In the genomic region with DNA sequence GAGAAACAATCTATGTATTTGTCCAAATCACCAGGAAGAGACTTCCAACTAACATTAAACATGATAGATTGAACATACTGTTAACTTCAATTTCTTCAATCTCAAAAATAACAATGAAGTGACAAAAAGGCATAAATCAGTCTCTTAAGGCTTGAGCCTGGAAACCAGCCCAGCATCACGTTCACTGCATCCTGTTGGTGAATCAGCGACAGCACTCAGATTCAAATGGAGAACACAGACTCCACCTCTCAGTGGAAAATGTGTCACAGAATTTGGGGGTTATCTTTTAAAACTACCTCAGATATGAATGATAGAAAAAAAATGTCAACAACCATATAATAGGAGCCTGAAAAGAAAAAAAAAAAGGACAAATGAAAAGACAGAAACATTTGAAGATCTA, we compare ENCODE assay signal across 11 cellular contexts.
A peak's percentile ranks its signal among the peaks of the same experiment; 100 is the strongest.
DNase-seq lines count a peak whose midpoint lies in the region; ATAC-seq, FAIRE-seq and TF ChIP-seq lines count a peak whose summit lies in the region.
"Had no signal": no experiment of that assay in that cellular context is flagged by ENCODE, and none has a peak within 500 bp of the region (broad histone marks: within the 10 kb centered on the region; RNA-seq: fewer than 3 reads in every experiment).

No MANE protein-coding gene starts in this region.

- no peak for TF ChIP-seq POLR2A in A549 (IDR thresholded peaks at IDR 0.05; ENCODE audit: low read length)

- ATAC-seq in A549 (no peak), GM19023 (IDR thresholded peaks at IDR 0.05; ENCODE audit: unreplicated experiment) (no peak)

- H3K79me2 ChIP-seq in SK-N-SH (ENCODE audit: insufficient read depth) (no peaks in the 10 kb centered on the region), MM.1S (ENCODE audit: low read length) (no peaks in the 10 kb centered on the region)

- FAIRE-seq in A549 (lab: Jason Lieb, UNC): peak; percentile 72

- H3K9me2 ChIP-seq in SK-N-SH (no peaks in the 10 kb centered on the region), MM.1S (replicated peaks; ENCODE audit: insufficient read depth, low read length) (no peaks in the 10 kb centered on the region; the same call in 1 of the 2 replicates)

- H3F3A ChIP-seq in SK-N-SH (replicated peaks; ENCODE audit: insufficient read depth): peaks cover 16% of the 10 kb centered on the region
- H3F3A ChIP-seq in MM.1S (ENCODE audit: insufficient read depth, low read length): no peaks in the 10 kb centered on the region

- POLR2A ChIA-PET in A549 (lab: Yijun Ruan, JAX) (no interaction called here), SK-N-SH (lab: Yijun Ruan, JAX) (no interaction called here)

- no peak overlapping the region for H2AFZ ChIP-seq in SK-N-SH (ENCODE audit: low read depth)
- H2AFZ ChIP-seq in MM.1S (ENCODE audit: low read length): no peak overlapping the region

- intact Hi-C loops in dorsolateral prefrontal cortex (cut with DNase I): no loop called here

- peak; percentile 27 to 57 for DNase-seq in A549 (ENCODE audit: low read depth in 1 of 2, low spot score in 1 of 2)
- peak; percentile 88 for DNase-seq in EH (ENCODE audit: low read depth)
- DNase-seq in SK-N-SH: no peak
- DNase-seq in fibroblast of mammary gland (ENCODE audit: low read depth): peak; percentile 86
- no peak for DNase-seq in NCI-H2171 treated with DMSO at 0.1 percent for 48 hours (lab: John Stamatoyannopoulos, UW)
- no peak for DNase-seq in dorsolateral prefrontal cortex
- no peak for DNase-seq in MM.1S
- DNase-seq: Caco-2, head of caudate nucleus, substantia nigra had no signal

- no peaks in the 10 kb centered on the region for H4K20me1 ChIP-seq in SK-N-SH (ENCODE audit: insufficient read depth)
- H4K20me1 ChIP-seq in MM.1S (ENCODE audit: insufficient read depth, low read length): no peaks in the 10 kb centered on the region

- CTCF ChIA-PET in A549 (lab: Yijun Ruan, JAX): interaction anchor here (0.6 kb wide), 1 partner anchor 202 kb away, joined by 3 read pairs; no protein-coding TSS in a partner anchor
- CTCF ChIA-PET in SK-N-SH (lab: Yijun Ruan, JAX): no interaction called here

- TF ChIP-seq CTCF in A549 (IDR thresholded peaks at IDR 0.05): no peak
- no peak for TF ChIP-seq CTCF in SK-N-SH (IDR thresholded peaks at IDR 0.05)
- TF ChIP-seq CTCF in fibroblast of mammary gland (conservative IDR thresholded peaks at IDR 0.05; ENCODE audit: control insufficient read depth, insufficient read depth, low read depth, low read length): no peak
- TF ChIP-seq CTCF in dorsolateral prefrontal cortex (IDR thresholded peaks at IDR 0.05 in 54 of 56, conservative IDR thresholded peaks at IDR 0.05 in 2 of 56; ENCODE audit: low read depth in 1 of 56, partially characterized antibody in 56 of 56): no peak
- no peak for TF ChIP-seq CTCF in MM.1S (IDR thresholded peaks at IDR 0.05; ENCODE audit: low read length)

- H3K9ac ChIP-seq in SK-N-SH: no peak overlapping the region
- H3K9ac ChIP-seq in MM.1S (ENCODE audit: low read length): no peak overlapping the region

- H3K4me3 ChIP-seq in A549 (no peak overlapping the region), SK-N-SH (ENCODE audit: low read depth in 2 of 2, low read length in 1 of 2) (no peak overlapping the region), fibroblast of mammary gland (ENCODE audit: control insufficient read depth, low read depth, low read length) (no peak overlapping the region), dorsolateral prefrontal cortex (no peak overlapping the region), MM.1S (ENCODE audit: low read length) (no peak overlapping the region)

- H3K9me3 ChIP-seq in A549 (0 out of 3 replicates have a peak, but pooled peaks cover 9% of the 10 kb centered on the region), SK-N-SH (peaks cover 8% of the 10 kb centered on the region), MM.1S (replicated peaks; ENCODE audit: insufficient read depth, low read length) (no peaks in the 10 kb centered on the region)
- H3K9me3 ChIP-seq: Caco-2 had no signal

- H3K36me3 ChIP-seq in SK-N-SH (replicated peaks in 1 of 2; ENCODE audit: control insufficient read depth in 1 of 2, insufficient read depth in 2 of 2, low read length in 1 of 2): peaks cover 0 to 3% of the 10 kb centered on the region in 2 experiments
- H3K36me3 ChIP-seq in MM.1S (replicated peaks; ENCODE audit: insufficient read depth, low read length): no peaks in the 10 kb centered on the region

- H3K4me1 ChIP-seq in A549 (peaks cover 38% of the 10 kb centered on the region), SK-N-SH (ENCODE audit: control insufficient read depth in 1 of 2, insufficient read depth in 2 of 2, low read depth in 1 of 2, low read length in 1 of 2) (peaks cover 3 to 7% of the 10 kb centered on the region in 2 experiments; a peak in 1 of 4 replicates), MM.1S (ENCODE audit: low read length) (no peaks in the 10 kb centered on the region)
- H3K4me1 ChIP-seq: Caco-2 had no signal

- peak overlapping the region; percentile 25; the same call in 1 of the 3 replicates for H3K4me2 ChIP-seq in A549
- H3K4me2 ChIP-seq in SK-N-SH: no peak overlapping the region
- H3K4me2 ChIP-seq in MM.1S (ENCODE audit: low read depth, low read length): no peak overlapping the region

- TF ChIP-seq EP300 in A549 (IDR thresholded peaks at IDR 0.05): no peak
- TF ChIP-seq EP300 in SK-N-SH (IDR thresholded peaks at IDR 0.05; ENCODE audit: borderline replicate concordance in 1 of 2, low read depth in 1 of 2, low read length in 1 of 2): peak in 1 of 2 experiments; percentile 32; a peak in 1 of 4 replicates

- H3K27ac ChIP-seq in A549: no peak overlapping the region
- no peak overlapping the region; a peak in 1 of 4 replicates for H3K27ac ChIP-seq in SK-N-SH (ENCODE audit: low read depth in 2 of 2, low read length in 1 of 2)
- H3K27ac ChIP-seq in dorsolateral prefrontal cortex: no peak overlapping the region
- no peak overlapping the region for H3K27ac ChIP-seq in MM.1S (ENCODE audit: low read length)

- TF ChIP-seq RAD21 in A549 (conservative IDR thresholded peaks at IDR 0.05 in 1 of 2, IDR thresholded peaks at IDR 0.05 in 1 of 2): no peak
- TF ChIP-seq RAD21 in SK-N-SH (IDR thresholded peaks at IDR 0.05; ENCODE audit: low read length): no peak

- no peaks in the 10 kb centered on the region for H3K27me3 ChIP-seq in SK-N-SH (ENCODE audit: insufficient read depth)
- peaks cover 0 to 5% (median 0%) of the 10 kb centered on the region in 45 donors for H3K27me3 ChIP-seq in dorsolateral prefrontal cortex
- H3K27me3 ChIP-seq in MM.1S (replicated peaks; ENCODE audit: insufficient read depth, low read length): no peaks in the 10 kb centered on the region

- 21% methylated on average over 2 of the region's 2 CpGs for WGBS in A549 (ENCODE audit: missing lambda C conversion rate)
- 6% methylated on average over 2 of the region's 2 CpGs for WGBS in SK-N-SH (ENCODE audit: low lambda C conversion rate)

TF ChIP-seq in A549, 52 proteins besides CTCF, POLR2A, EP300 and RAD21:
- TF ChIP-seq FOSL2 (IDR thresholded peaks at IDR 0.05) (no peak), FOSL2 (CRISPR knock-in tag; IDR thresholded peaks at IDR 0.05) (peak; percentile 29; the same call in 1 of the 2 replicates), KDM1A (IDR thresholded peaks at IDR 0.05; ENCODE audit: low read depth) (no peak), BHLHE40 (IDR thresholded peaks at IDR 0.05; ENCODE audit: low read depth, low read length) (peak; percentile 82), NFE2L2 (conservative IDR thresholded peaks at IDR 0.05; ENCODE audit: low read length) (no peak)

TF ChIP-seq in SK-N-SH, 30 proteins besides CTCF, POLR2A, EP300 and RAD21:
- TF ChIP-seq, protein P1, sequence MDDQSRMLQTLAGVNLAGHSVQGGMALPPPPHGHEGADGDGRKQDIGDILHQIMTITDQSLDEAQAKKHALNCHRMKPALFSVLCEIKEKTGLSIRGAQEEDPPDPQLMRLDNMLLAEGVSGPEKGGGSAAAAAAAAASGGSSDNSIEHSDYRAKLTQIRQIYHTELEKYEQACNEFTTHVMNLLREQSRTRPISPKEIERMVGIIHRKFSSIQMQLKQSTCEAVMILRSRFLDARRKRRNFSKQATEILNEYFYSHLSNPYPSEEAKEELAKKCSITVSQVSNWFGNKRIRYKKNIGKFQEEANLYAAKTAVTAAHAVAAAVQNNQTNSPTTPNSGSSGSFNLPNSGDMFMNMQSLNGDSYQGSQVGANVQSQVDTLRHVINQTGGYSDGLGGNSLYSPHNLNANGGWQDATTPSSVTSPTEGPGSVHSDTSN (IDR thresholded peaks at IDR 0.05): peak; percentile 87
- TF ChIP-seq JUND (IDR thresholded peaks at IDR 0.05) (peak; percentile 61), NRF1 (IDR thresholded peaks at IDR 0.05; ENCODE audit: low read depth, low read length) (no peak), CHD2 (IDR thresholded peaks at IDR 0.05; ENCODE audit: low read length, partially characterized antibody) (no peak), MXI1 (IDR thresholded peaks at IDR 0.05; ENCODE audit: low read depth, low read length) (no peak), SMC3 (IDR thresholded peaks at IDR 0.05; ENCODE audit: low read depth, low read length) (no peak), NFIC (IDR thresholded peaks at IDR 0.05; ENCODE audit: borderline replicate concordance) (peak; percentile 61; the same call in 1 of the 2 replicates), TCF12 (IDR thresholded peaks at IDR 0.05) (peak; percentile 38; the same call in 1 of the 2 replicates), FOSL2 (IDR thresholded peaks at IDR 0.05; ENCODE audit: borderline replicate concordance, low read depth) (peak; percentile 51; the same call in 1 of the 2 replicates), POLR2AphosphoS5 (IDR thresholded peaks at IDR 0.05; ENCODE audit: low read depth, low read length) (no peak), RXRA (IDR thresholded peaks at IDR 0.05; ENCODE audit: borderline replicate concordance, low read depth) (no peak), TEAD4 (IDR thresholded peaks at IDR 0.05; ENCODE audit: borderline replicate concordance, insufficient read depth) (no peak), GABPA (IDR thresholded peaks at IDR 0.05; ENCODE audit: low read depth) (no peak), MEF2A (IDR thresholded peaks at IDR 0.05; ENCODE audit: borderline replicate concordance, low read depth) (no peak)
- TF ChIP-seq, protein P2, sequence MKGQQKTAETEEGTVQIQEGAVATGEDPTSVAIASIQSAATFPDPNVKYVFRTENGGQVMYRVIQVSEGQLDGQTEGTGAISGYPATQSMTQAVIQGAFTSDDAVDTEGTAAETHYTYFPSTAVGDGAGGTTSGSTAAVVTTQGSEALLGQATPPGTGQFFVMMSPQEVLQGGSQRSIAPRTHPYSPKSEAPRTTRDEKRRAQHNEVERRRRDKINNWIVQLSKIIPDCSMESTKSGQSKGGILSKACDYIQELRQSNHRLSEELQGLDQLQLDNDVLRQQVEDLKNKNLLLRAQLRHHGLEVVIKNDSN (IDR thresholded peaks at IDR 0.05; ENCODE audit: borderline replicate concordance, low read depth): no peak
- TF ChIP-seq, protein P3, sequence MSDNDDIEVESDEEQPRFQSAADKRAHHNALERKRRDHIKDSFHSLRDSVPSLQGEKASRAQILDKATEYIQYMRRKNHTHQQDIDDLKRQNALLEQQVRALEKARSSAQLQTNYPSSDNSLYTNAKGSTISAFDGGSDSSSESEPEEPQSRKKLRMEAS (IDR thresholded peaks at IDR 0.05; ENCODE audit: low read depth): no peak

Comparison
In these comparisons a context has a peak if more than half of its experiments do, and no peak if none do; other contexts are left out.
1. DNase-seq: peak in A549 (2 of 2), EH (single experiment) and fibroblast of mammary gland (single experiment); none in SK-N-SH (single experiment), NCI-H2171 treated with DMSO at 0.1 percent for 48 hours (single experiment), dorsolateral prefrontal cortex (0 of 10) and MM.1S (single experiment).